In the genomic region with DNA sequence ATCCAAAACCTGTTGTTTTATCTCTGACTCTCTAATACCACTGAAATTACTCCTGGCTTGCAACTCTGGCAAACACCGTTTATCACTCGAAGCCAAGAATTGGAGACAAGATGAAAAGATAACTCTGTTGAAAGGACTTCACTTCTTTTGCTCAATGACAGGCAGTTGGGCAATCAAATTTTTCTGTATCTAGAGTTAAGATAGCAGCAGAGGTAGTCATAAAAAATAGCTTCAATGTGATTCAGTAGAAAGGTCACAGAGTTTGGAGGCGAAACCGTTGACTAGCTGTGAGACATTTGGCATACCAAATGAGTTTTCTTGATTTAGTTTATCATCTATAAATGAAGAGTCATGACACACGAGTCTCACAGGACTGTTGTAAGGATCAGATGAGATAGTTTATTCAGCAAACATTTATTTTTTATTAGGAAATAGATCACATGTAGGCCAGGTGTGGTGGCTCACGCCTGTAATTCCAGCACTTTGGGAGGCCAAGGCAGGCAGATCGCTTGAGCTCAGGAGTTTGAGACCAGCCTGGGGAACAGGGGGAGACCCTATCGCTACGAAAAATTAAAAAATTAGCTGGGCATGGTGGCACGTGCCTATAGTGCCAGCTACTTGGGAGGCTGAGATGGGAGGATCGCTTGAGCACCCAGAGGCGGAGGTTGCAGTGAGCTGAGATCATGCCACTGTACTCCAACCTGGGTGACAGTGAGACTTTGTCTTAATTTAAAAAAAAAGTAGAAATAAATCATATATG, we compare ENCODE assay signal across 26 cellular contexts. TPM values are rescaled to one million over a fixed set of nuclear protein-coding genes. Genes with fewer than 3 reads are reported as not detected.
DNase-seq lines count a peak whose midpoint lies in the region; ATAC-seq, FAIRE-seq and TF ChIP-seq lines count a peak whose summit lies in the region.
"Had no signal": no experiment of that assay in that cellular context is flagged by ENCODE, and none has a peak within 500 bp of the region (broad histone marks: within the 10 kb centered on the region; RNA-seq: fewer than 3 reads in every experiment).

No MANE protein-coding gene starts in this region.

- peaks cover 16% of the 10 kb centered on the region for H3K4me1 Mint-ChIP-seq in activated CD4-positive, alpha-beta T cell treated with anti-CD3 and anti-CD28 coated beads, Interleukin-2, amount 10 ng/mL, durations not matched to agents 7 days and 5 days

- POLR2A ChIA-PET in K562 (lab: Yijun Ruan, JAX), result interaction anchor here (0.6 kb wide), 1 partner anchor 205 kb away, joined by 3 read pairs; no protein-coding TSS in a partner anchor
- POLR2A ChIA-PET in activated CD4-positive, alpha-beta T cell treated with anti-CD3 and anti-CD28 coated beads, Interleukin-2, amount 10 ng/mL, durations not matched to agents 7 days and 5 days (lab: Charles Lee), result interaction anchor here (0.7 kb wide), 1 partner anchor 551 kb away, joined by 3 read pairs; the partner anchor contains the start of gene AGBL3

- H3K4me2 ChIP-seq in K562 (ENCODE audit: insufficient read depth, low read length), result no peak overlapping the region

- no peaks in the 10 kb centered on the region for H3K9me3 ChIP-seq in K562 (replicated peaks; ENCODE audit: control insufficient read depth, insufficient read depth, low read depth, low read length)
- peaks cover 0 to 18% (median 8%) of the 10 kb centered on the region in 8 donors for H3K9me3 ChIP-seq in spleen
- H3K9me3 ChIP-seq: SJSA1, testis had no signal

- TF ChIP-seq CTCF in K562 (IDR thresholded peaks at IDR 0.05 in 2 of 3, conservative IDR thresholded peaks at IDR 0.05 in 1 of 3; ENCODE audit: insufficient read depth in 2 of 3, low read depth in 1 of 3, low read length in 3 of 3) (no peak), spleen (IDR thresholded peaks at IDR 0.05 in 8 of 11, conservative IDR thresholded peaks at IDR 0.05 in 3 of 11) (no peak)

- TF ChIP-seq EP300 in K562 (IDR thresholded peaks at IDR 0.05; ENCODE audit: low read length), result no peak

- ATAC-seq in K562, result no peak
- ATAC-seq in activated naive CD4-positive, alpha-beta T cell treated with anti-CD3 and anti-CD28 coated beads, Interleukin-2, amount 50 U/mL, for 72 hours, result no peak
- ATAC-seq: activated naive CD8-positive, alpha-beta T cell treated with anti-CD3 and anti-CD28 coated beads, Interleukin-2, amount 50 U/mL, for 24 hours; left cardiac atrium had no signal

- TF ChIP-seq POLR2A in K562 (conservative IDR thresholded peaks at IDR 0.05), result no peak
- TF ChIP-seq POLR2A in spleen (IDR thresholded peaks at IDR 0.05), result no peak

- intact Hi-C loops in K562 (cut with micrococcal nuclease) (loop anchor here (10.0 kb wide), 1 partner anchor 299 kb away; no protein-coding TSS in a partner anchor), spleen (cut with DNase I; ENCODE audit: low total_unique reads) (no loop called here)

- DNase-seq in AG08396 (ENCODE audit: low spot score), result peak; percentile 56
- peak; percentile 9 for DNase-seq in LHCN-M2 (ENCODE audit: low read depth)
- no peak for DNase-seq in K562 (ENCODE audit: extremely low read depth in 1 of 4, low spot score in 3 of 4)
- peak; percentile 49 for DNase-seq in hepatic stellate cell (ENCODE audit: low spot score)
- DNase-seq in HTR-8/SVneo (ENCODE audit: insufficient read length, low spot score), result no peak
- no peak for DNase-seq in spleen
- no peak for DNase-seq in activated CD4-positive, alpha-beta T cell treated with anti-CD3 and anti-CD28 coated beads, Interleukin-2, amount 10 ng/mL, durations not matched to agents 7 days and 5 days
- no peak for DNase-seq in activated naive CD4-positive, alpha-beta T cell treated with anti-CD3 and anti-CD28 coated beads, Interleukin-2, amount 50 U/mL, for 72 hours (ENCODE audit: low spot score in 2 of 2)
- DNase-seq: activated CD4-positive, CD25-positive, alpha-beta regulatory T cell treated with anti-CD3 and anti-CD28 coated beads, Interleukin-2, amount 50 U/mL, for 72 hours; activated naive CD8-positive, alpha-beta T cell treated with anti-CD3 and anti-CD28 coated beads, Interleukin-2, amount 50 U/mL, for 24 hours; central memory CD4-positive, alpha-beta T cell; effector CD4-positive, alpha-beta T cell; esophagus squamous epithelium; left cardiac atrium; NCI-H2029 treated with DMSO at 0.1 percent for 48 hours; NCI-H526; nephron progenitor cell; small intestine; T1000; testis had no signal

- no peak for TF ChIP-seq RAD21 in K562 (CRISPR knock-in tag; conservative IDR thresholded peaks at IDR 0.05 in 1 of 2, IDR thresholded peaks at IDR 0.05 in 1 of 2)

- H3K4me3 Mint-ChIP-seq in activated CD4-positive, alpha-beta T cell treated with anti-CD3 and anti-CD28 coated beads, Interleukin-2, amount 10 ng/mL, durations not matched to agents 7 days and 5 days, result no peak overlapping the region
- H3K4me3 Mint-ChIP-seq: activated naive CD8-positive, alpha-beta T cell treated with anti-CD3 and anti-CD28 coated beads, Interleukin-2, amount 50 U/mL, for 24 hours; CD14-positive monocyte; mesothelial cell of epicardium; nephron progenitor cell had no signal

- peaks cover 3 to 16% of the 10 kb centered on the region in 2 experiments; a peak in 3 of 5 replicates for H3K27me3 ChIP-seq in K562 (ENCODE audit: control insufficient read depth in 2 of 2, insufficient read depth in 2 of 2, low read length in 2 of 2)
- no peaks in the 10 kb centered on the region for H3K27me3 ChIP-seq in spleen (replicated peaks in 1 of 7)
- H3K27me3 ChIP-seq: esophagus squamous epithelium, SJSA1, testis had no signal

- no peak overlapping the region for H2AFZ ChIP-seq in K562 (ENCODE audit: low read depth, low read length)

- no peak overlapping the region for H3K27ac ChIP-seq in K562 (ENCODE audit: extremely low read depth, low read depth, low read length)
- no peak overlapping the region for H3K27ac ChIP-seq in spleen
- H3K27ac ChIP-seq: esophagus squamous epithelium, SJSA1, testis had no signal

- no peak overlapping the region for H3K4me3 ChIP-seq in K562
- H3K4me3 ChIP-seq in spleen, result no peak overlapping the region
- H3K4me3 ChIP-seq: esophagus squamous epithelium, SJSA1, testis had no signal

- peaks cover 2% of the 10 kb centered on the region for H3K9me3 Mint-ChIP-seq in activated CD4-positive, alpha-beta T cell treated with anti-CD3 and anti-CD28 coated beads, Interleukin-2, amount 10 ng/mL, durations not matched to agents 7 days and 5 days
- H3K9me3 Mint-ChIP-seq in activated naive CD4-positive, alpha-beta T cell treated with anti-CD3 and anti-CD28 coated beads, Interleukin-2, amount 50 U/mL, for 72 hours, result peaks cover 4 to 5% of the 10 kb centered on the region in 2 donors
- H3K9me3 Mint-ChIP-seq: activated naive CD8-positive, alpha-beta T cell treated with anti-CD3 and anti-CD28 coated beads, Interleukin-2, amount 50 U/mL, for 24 hours had no signal

- peaks cover 4 to 6% of the 10 kb centered on the region in 2 experiments; a peak in 2 of 5 replicates for H3K4me1 ChIP-seq in K562 (replicated peaks in 1 of 2; ENCODE audit: control insufficient read depth in 2 of 2, insufficient read depth in 2 of 2, low read length in 2 of 2)
- H3K4me1 ChIP-seq in spleen, result peaks cover 5 to 24% (median 17%) of the 10 kb centered on the region in 6 donors

- BruUV-seq in K562 (replicated peaks; lab: Mats Ljungman, UMichigan), result no TSS peak

- no peaks in the 10 kb centered on the region for H3K36me3 ChIP-seq in K562 (ENCODE audit: control insufficient read depth, insufficient read depth, low read length)
- H3K36me3 ChIP-seq in spleen, result peaks cover 0 to 17% (median 3%) of the 10 kb centered on the region in 6 donors

- CTCF ChIA-PET in K562 (lab: Yijun Ruan, JAX; ENCODE audit: low intra/inter-chr PET ratio), result interaction anchor here (0.6 to 6.0 kb wide), 2 partner anchors 43 to 77 kb away, joined by 3 to 95 read pairs; no protein-coding TSS in a partner anchor
- CTCF ChIA-PET in activated CD4-positive, alpha-beta T cell treated with anti-CD3 and anti-CD28 coated beads, Interleukin-2, amount 10 ng/mL, durations not matched to agents 7 days and 5 days (lab: Charles Lee), result interaction anchor here (0.6 kb wide), 1 partner anchor 175 kb away, joined by 4 read pairs; no protein-coding TSS in a partner anchor

- peaks cover 3% of the 10 kb centered on the region for H3K36me3 Mint-ChIP-seq in activated CD4-positive, alpha-beta T cell treated with anti-CD3 and anti-CD28 coated beads, Interleukin-2, amount 10 ng/mL, durations not matched to agents 7 days and 5 days (ENCODE audit: low read depth)
- peaks cover 8 to 16% of the 10 kb centered on the region in 2 donors for H3K36me3 Mint-ChIP-seq in activated naive CD4-positive, alpha-beta T cell treated with anti-CD3 and anti-CD28 coated beads, Interleukin-2, amount 50 U/mL, for 72 hours

- H3K27me3 Mint-ChIP-seq in activated CD4-positive, alpha-beta T cell treated with anti-CD3 and anti-CD28 coated beads, Interleukin-2, amount 10 ng/mL, durations not matched to agents 7 days and 5 days, result no peaks in the 10 kb centered on the region
- H3K27me3 Mint-ChIP-seq: activated naive CD8-positive, alpha-beta T cell treated with anti-CD3 and anti-CD28 coated beads, Interleukin-2, amount 50 U/mL, for 24 hours had no signal

- no peak overlapping the region for H3K9ac ChIP-seq in K562 (ENCODE audit: insufficient read depth in 1 of 2, low read depth in 2 of 2, low read length in 2 of 2)

- H3K79me2 ChIP-seq in K562 (ENCODE audit: control insufficient read depth, insufficient read depth, low read length), result no peaks in the 10 kb centered on the region

- H3K27ac Mint-ChIP-seq in activated CD4-positive, alpha-beta T cell treated with anti-CD3 and anti-CD28 coated beads, Interleukin-2, amount 10 ng/mL, durations not matched to agents 7 days and 5 days, result no peak overlapping the region
- no peak overlapping the region for H3K27ac Mint-ChIP-seq in activated naive CD4-positive, alpha-beta T cell treated with anti-CD3 and anti-CD28 coated beads, Interleukin-2, amount 50 U/mL, for 72 hours
- H3K27ac Mint-ChIP-seq: activated naive CD8-positive, alpha-beta T cell treated with anti-CD3 and anti-CD28 coated beads, Interleukin-2, amount 50 U/mL, for 24 hours; mesothelial cell of epicardium; nephron progenitor cell; progenitor cell of endocrine pancreas had no signal

- WGBS in K562 (ENCODE audit: insufficient coverage, low coverage, missing lambda C conversion rate), result 9% methylated on average over 12 of the region's 12 CpGs
- 89 to 93% (median 92%) methylated on average over 12 of the region's 12 CpGs for WGBS in spleen, 5 donors

- FAIRE-seq in K562 (lab: Jason Lieb, UNC) (no peak), HTR-8/SVneo (lab: Jason Lieb, UNC) (no peak)
- FAIRE-seq: A204.1, H54, small intestine had no signal

- peaks cover 6% of the 10 kb centered on the region; the same call in 1 of the 2 replicates for H4K20me1 ChIP-seq in K562 (replicated peaks; ENCODE audit: control insufficient read depth, insufficient read depth, low read length)

- H3K9me1 ChIP-seq in K562 (ENCODE audit: control insufficient read depth, insufficient read depth, low read length), result no peaks in the 10 kb centered on the region

- in situ Hi-C loops in K562 (cut with MboI), result no loop called here

RNA-seq across cellular contexts. Expression of gene AKR1B1, which starts 23.6 kb away (rescaled TPM):
- 126 and 146 TPM in 2 replicates for total RNA-seq in LHCN-M2 (2014; rRNA removed)
- 481 TPM for polyA plus RNA-seq in LHCN-M2 (2012)
- total RNA-seq in K562 (2011; cell fraction: chromatin; rRNA removed; ENCODE audit: low replicate concordance), result 4.1 and 5.7 TPM in 2 replicates
- 3.2 and 4.9 TPM in 2 replicates for total RNA-seq in K562 (2011; cell fraction: nucleolus; rRNA removed)
- 3.5 and 3.8 TPM in 2 replicates for total RNA-seq in K562 (2011; cell fraction: nucleoplasm; rRNA removed)
- total RNA-seq in K562 (2014; rRNA removed), result 2.0 and 2.2 TPM in 2 replicates
- 3.7 and 4.5 TPM in 2 replicates for total RNA-seq in K562 (2014; rRNA removed; fragmentation: Illumina TruSeq; extraction: Trizol)
- 3.1 and 3.5 TPM in 2 replicates for total RNA-seq in K562 (2015; rRNA removed; fragmentation: Illumina TruSeq; extraction: Trizol)
- 6.3 TPM in 2 replicates for total RNA-seq in K562 (2021)
- 1.3 and 10.6 TPM in 2 replicates for polyA plus RNA-seq in K562 (2011; rRNA removed)
- polyA plus RNA-seq in K562 (2011; cell fraction: cytosol; rRNA removed), result 1.4 and 8.7 TPM in 2 replicates
- polyA plus RNA-seq in K562 (2011; cell fraction: nucleus; rRNA removed), result 1.5 and 9.6 TPM in 2 replicates
- 6.4 and 8.4 TPM in 2 replicates for polyA plus RNA-seq in K562 (2012)
- polyA plus RNA-seq in K562 (2014; fragmentation: Illumina TruSeq; extraction: Trizol), result 5.6 and 7.1 TPM in 2 replicates
- polyA plus RNA-seq in K562 (2014; fragmentation: Nextera tagmentation; extraction: Ambion mirVana), result 1 to 10 TPM; 6.2 to 7.2 TPM
- 5.3 and 7.0 TPM in 2 replicates for polyA plus RNA-seq in K562 (2014; rRNA removed)
- polyA minus RNA-seq in K562 (2011; rRNA and poly(A)+ RNA removed), result 0.48 and 2.9 TPM in 2 replicates
- polyA minus RNA-seq in K562 (2011; cell fraction: cytosol; rRNA and poly(A)+ RNA removed), result 3.5 and 6.0 TPM in 2 replicates
- polyA minus RNA-seq in K562 (2011; cell fraction: nucleus; rRNA and poly(A)+ RNA removed), result 0.89 and 2.3 TPM in 2 replicates
- 10 to 100 TPM; 53.7 to 84.7 (median 63.7) TPM for total RNA-seq in spleen
- 100 to 1,000 TPM in 1 of 3 donors, 10 to 100 TPM in 2; 69.4 to 112 (median 96.6) TPM for polyA plus RNA-seq in spleen
- total RNA-seq in activated CD4-positive, alpha-beta T cell treated with anti-CD3 and anti-CD28 coated beads, Interleukin-2, amount 10 ng/mL, durations not matched to agents 7 days and 5 days, result 100 to 1,000 TPM in 1 of 2 experiments, 10 to 100 TPM in 1; 98.1 to 106 TPM
- 100 to 1,000 TPM; 104 to 144 TPM for total RNA-seq in activated naive CD4-positive, alpha-beta T cell treated with anti-CD3 and anti-CD28 coated beads, Interleukin-2, amount 50 U/mL, for 72 hours

Comparison
In these comparisons a context has a peak if more than half of its experiments do, and no peak if none do; other contexts are left out.
1. DNase-seq: peak in AG08396 (single experiment), LHCN-M2 (single experiment) and hepatic stellate cell (single experiment); none in K562 (0 of 4), HTR-8/SVneo (single experiment), spleen (single experiment), activated CD4-positive, alpha-beta T cell treated with anti-CD3 and anti-CD28 coated beads, Interleukin-2, amount 10 ng/mL, durations not matched to agents 7 days and 5 days (single experiment) and activated naive CD4-positive, alpha-beta T cell treated with anti-CD3 and anti-CD28 coated beads, Interleukin-2, amount 50 U/mL, for 72 hours (0 of 2).
2. RNA of gene AKR1B1, which starts 23.6 kb away (total RNA-seq): 126 to 146 TPM in LHCN-M2, 104 to 144 TPM in activated naive CD4-positive, alpha-beta T cell treated with anti-CD3 and anti-CD28 coated beads, Interleukin-2, amount 50 U/mL, for 72 hours, 98.1 to 106 TPM in activated CD4-positive, alpha-beta T cell treated with anti-CD3 and anti-CD28 coated beads, Interleukin-2, amount 10 ng/mL, durations not matched to agents 7 days and 5 days and 53.7 to 84.7 TPM in spleen; 2.0 to 6.3 TPM in K562; every median in the first group is over 4 times any median in the second.